Comparison of ENCODE assay signal across 8 cellular contexts in the genomic region with DNA sequence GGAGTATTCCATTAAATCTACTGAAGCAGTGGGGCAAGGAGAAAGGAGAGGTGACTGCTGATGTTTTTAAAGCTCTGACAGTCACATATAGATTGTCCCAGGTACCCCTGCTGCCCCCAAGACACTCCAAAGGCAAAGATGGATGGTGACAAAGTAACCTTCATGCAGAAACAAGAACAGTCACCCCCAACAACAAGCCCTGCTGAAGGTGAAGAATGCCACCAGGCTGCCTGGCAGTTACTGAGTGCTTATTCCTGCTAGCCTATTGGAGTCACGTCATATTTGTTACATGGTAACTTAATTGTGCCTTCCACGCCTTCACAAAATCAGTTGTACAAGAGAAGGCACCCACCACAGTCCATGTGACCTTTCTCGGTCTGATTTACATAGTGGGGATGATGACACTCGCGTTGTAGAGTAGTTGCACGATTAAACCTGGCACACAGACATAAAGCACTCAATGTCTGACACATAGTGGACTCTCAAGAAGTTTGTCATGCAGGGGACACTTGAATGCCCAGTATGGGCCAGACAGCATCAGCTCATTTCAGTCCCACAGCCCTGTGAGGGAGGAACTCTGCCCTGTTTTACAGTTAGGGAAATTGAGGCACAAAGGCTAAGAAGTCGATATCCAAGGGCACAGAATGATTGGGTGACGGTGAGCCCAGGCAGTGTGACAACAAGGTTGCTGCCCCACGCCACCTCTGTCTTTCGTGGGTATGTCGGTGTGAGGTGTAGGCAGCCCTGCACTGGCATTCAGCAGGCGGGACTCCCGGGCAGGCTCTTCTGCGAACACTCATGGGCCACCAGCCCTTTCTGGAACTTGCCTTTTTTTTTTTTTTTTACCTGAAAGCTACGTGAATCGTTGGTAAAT.
DNase-seq lines count a peak whose midpoint lies in the region; ATAC-seq, FAIRE-seq and TF ChIP-seq lines count a peak whose summit lies in the region.

No MANE protein-coding gene starts in this region.

- H3F3A ChIP-seq in Loucy (ENCODE audit: low read depth): no peaks in the 10 kb centered on the region

- no peak overlapping the region for H2AFZ ChIP-seq in Loucy (ENCODE audit: low read length)
- H2AFZ ChIP-seq in astrocyte (ENCODE audit: low read depth, low read length): no peak overlapping the region

- H3K4me2 ChIP-seq in Loucy (ENCODE audit: low read depth, low read length, poor library complexity, severe bottlenecking) (peak overlapping the region; percentile 72), astrocyte (ENCODE audit: low read length) (peak overlapping the region; percentile 66)

- H3K9ac ChIP-seq in Loucy (ENCODE audit: low read depth, low read length, poor library complexity, severe bottlenecking): no peak overlapping the region
- H3K9ac ChIP-seq in astrocyte (ENCODE audit: low read length): peak overlapping the region; percentile 9

- H3K9me2 ChIP-seq in Loucy (replicated peaks; ENCODE audit: low read depth, low read length): no peaks in the 10 kb centered on the region

- H3K4me1 Mint-ChIP-seq in astrocyte (ENCODE audit: low read depth, unreplicated experiment): peaks cover 4% of the 10 kb centered on the region
- H3K4me1 Mint-ChIP-seq in stimulated activated naive B cell treated with anti-CD40 and anti-IgM and Interleukin-4, amounts not matched to agents 10 μg/mL and 1 μg/mL and 100 μg/mL, for 72 hours: peaks cover 25 to 46% of the 10 kb centered on the region in 2 donors

- H3K79me2 ChIP-seq in Loucy (ENCODE audit: insufficient read depth, low read length): no peaks in the 10 kb centered on the region
- H3K79me2 ChIP-seq in astrocyte (ENCODE audit: insufficient read depth, low read length): no peaks in the 10 kb centered on the region

- no peaks in the 10 kb centered on the region for H3K27me3 Mint-ChIP-seq in astrocyte (ENCODE audit: low read depth, unreplicated experiment)
- H3K27me3 Mint-ChIP-seq in stimulated activated naive B cell treated with anti-CD40 and anti-IgM and Interleukin-4, amounts not matched to agents 10 μg/mL and 1 μg/mL and 100 μg/mL, for 72 hours: no peaks in the 10 kb centered on the region

- no peak overlapping the region for H3K27ac Mint-ChIP-seq in astrocyte (ENCODE audit: unreplicated experiment)
- H3K27ac Mint-ChIP-seq in stimulated activated naive B cell treated with anti-CD40 and anti-IgM and Interleukin-4, amounts not matched to agents 10 μg/mL and 1 μg/mL and 100 μg/mL, for 72 hours: peak overlapping the region; percentile 73

- DNase-seq in activated T-cell treated with anti-CD3 and anti-CD28 coated beads for 24 hours (ENCODE audit: low read depth): peak; percentile 25
- DNase-seq in activated T-cell treated with anti-CD3 and anti-CD28 coated beads for 4 hours: no peak
- no peak for DNase-seq in astrocyte (ENCODE audit: low read depth)
- DNase-seq in stimulated activated naive B cell treated with anti-CD40 and anti-IgM and Interleukin-4, amounts not matched to agents 10 μg/mL and 1 μg/mL and 100 μg/mL, for 72 hours: no peak
- DNase-seq in GM19239 (ENCODE audit: insufficient read length, low spot score): no peak
- no peak for DNase-seq in epidermal melanocyte (ENCODE audit: insufficient read length, low spot score)
- DNase-seq in NCI-H748 (lab: John Stamatoyannopoulos, UW; ENCODE audit: unreplicated experiment): no peak

- no peak overlapping the region for H3K27ac ChIP-seq in astrocyte (ENCODE audit: low read depth, low read length)

- no peaks in the 10 kb centered on the region for H3K9me3 Mint-ChIP-seq in astrocyte (ENCODE audit: unreplicated experiment)
- no peaks in the 10 kb centered on the region for H3K9me3 Mint-ChIP-seq in stimulated activated naive B cell treated with anti-CD40 and anti-IgM and Interleukin-4, amounts not matched to agents 10 μg/mL and 1 μg/mL and 100 μg/mL, for 72 hours

- H3K4me1 ChIP-seq in Loucy (ENCODE audit: insufficient read depth, low read length, poor library complexity, severe bottlenecking) (peaks cover 15% of the 10 kb centered on the region), astrocyte (ENCODE audit: insufficient read depth, low read length) (no peaks in the 10 kb centered on the region)

- H4K20me1 ChIP-seq in Loucy (ENCODE audit: insufficient read depth, low read length, poor library complexity, severe bottlenecking) (no peaks in the 10 kb centered on the region), astrocyte (ENCODE audit: insufficient read depth, low read length) (no peaks in the 10 kb centered on the region)

- H3K27me3 ChIP-seq in Loucy (ENCODE audit: insufficient read depth, low read length, poor library complexity, severe bottlenecking): no peaks in the 10 kb centered on the region
- H3K27me3 ChIP-seq in astrocyte (ENCODE audit: insufficient read depth, low read length): no peaks in the 10 kb centered on the region

- H3K9me3 ChIP-seq in Loucy (ENCODE audit: insufficient read depth, low read depth, low read length): no peaks in the 10 kb centered on the region
- no peaks in the 10 kb centered on the region for H3K9me3 ChIP-seq in astrocyte (ENCODE audit: insufficient read depth, low read depth, low read length)

- H3K4me3 ChIP-seq in Loucy (ENCODE audit: low read length, poor library complexity, severe bottlenecking): no peak overlapping the region
- no peak overlapping the region for H3K4me3 ChIP-seq in astrocyte (ENCODE audit: insufficient read depth, low read depth, low read length)

- TF ChIP-seq CTCF in Loucy (conservative IDR thresholded peaks at IDR 0.05; ENCODE audit: low read length) (no peak), astrocyte (IDR thresholded peaks at IDR 0.05; ENCODE audit: insufficient read depth, low read depth, low read length) (no peak)

- peak; percentile 10 to 24 for ATAC-seq in stimulated activated naive B cell treated with anti-CD40 and anti-IgM and Interleukin-4, amounts not matched to agents 10 μg/mL and 1 μg/mL and 100 μg/mL, for 72 hours (replicated peaks)

- H3K4me3 Mint-ChIP-seq in astrocyte (ENCODE audit: unreplicated experiment): no peak overlapping the region
- peak overlapping the region in 1 of 2 donors; percentile 66 for H3K4me3 Mint-ChIP-seq in stimulated activated naive B cell treated with anti-CD40 and anti-IgM and Interleukin-4, amounts not matched to agents 10 μg/mL and 1 μg/mL and 100 μg/mL, for 72 hours

- no peak for FAIRE-seq in astrocyte (lab: Jason Lieb, UNC)
- no peak for FAIRE-seq in GM19239 (lab: Jason Lieb, UNC)

- H3K36me3 ChIP-seq in Loucy (ENCODE audit: insufficient read depth, low read length) (no peaks in the 10 kb centered on the region), astrocyte (ENCODE audit: insufficient read depth, low read length) (no peaks in the 10 kb centered on the region)

- peaks cover 5% of the 10 kb centered on the region for H3K36me3 Mint-ChIP-seq in astrocyte (ENCODE audit: low read depth, unreplicated experiment)
- peaks cover 24 to 25% of the 10 kb centered on the region in 2 donors for H3K36me3 Mint-ChIP-seq in stimulated activated naive B cell treated with anti-CD40 and anti-IgM and Interleukin-4, amounts not matched to agents 10 μg/mL and 1 μg/mL and 100 μg/mL, for 72 hours
